Comparison of ENCODE assay signal across 8 cellular contexts in the genomic region with DNA sequence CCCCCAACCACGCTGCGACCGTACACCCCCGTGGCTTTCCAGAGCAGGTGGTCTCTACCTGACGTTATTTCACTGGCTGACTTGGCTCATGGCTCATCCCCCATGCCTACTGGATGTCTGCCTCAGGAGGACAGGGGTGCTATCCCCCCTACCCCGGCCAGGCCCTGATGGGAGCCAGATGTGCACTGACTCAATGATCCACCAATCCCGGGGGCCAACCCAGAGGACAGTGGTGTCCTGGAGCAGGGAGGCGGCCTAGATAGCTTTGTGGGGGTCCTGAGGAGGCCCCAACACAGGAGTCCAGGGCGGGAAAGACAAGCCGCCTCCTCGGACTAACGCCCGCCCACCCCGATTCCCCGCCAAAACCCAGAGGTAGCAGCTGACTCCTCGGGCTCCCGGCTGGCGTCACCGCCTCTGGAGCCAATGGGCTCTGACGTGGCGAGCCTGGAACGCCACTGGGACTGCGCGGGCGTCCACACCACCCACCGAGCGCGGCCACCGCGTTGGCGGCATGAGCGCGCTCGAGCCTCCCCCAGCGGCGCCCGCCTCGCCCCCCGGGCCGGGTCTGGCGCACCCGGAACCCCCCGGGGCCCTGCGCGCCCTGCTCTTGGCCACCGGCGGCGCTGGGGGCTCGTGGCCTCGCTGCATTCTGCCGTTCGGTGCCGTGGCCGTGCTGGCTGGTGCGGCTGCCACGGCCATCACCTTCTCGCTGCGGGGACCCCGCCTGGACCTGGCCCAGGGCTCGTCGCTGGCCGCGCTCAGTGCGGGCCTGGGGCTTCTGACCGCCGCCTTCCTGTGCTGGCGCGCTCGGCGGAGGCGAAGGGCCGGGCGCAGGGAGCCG. TPM values are rescaled to one million over a fixed set of nuclear protein-coding genes. Genes with fewer than 3 reads are reported as not detected.
A peak's percentile ranks its signal among the peaks of the same experiment; 100 is the strongest.
DNase-seq lines count a peak whose midpoint lies in the region; ATAC-seq and TF ChIP-seq lines count a peak whose summit lies in the region.

No MANE protein-coding gene starts in this region.

- H3K27me3 ChIP-seq in suprapubic skin: peaks cover 10% of the 10 kb centered on the region

- H3K9me3 ChIP-seq in OCI-LY7 (ENCODE audit: low read length) (no peaks in the 10 kb centered on the region), suprapubic skin (no peaks in the 10 kb centered on the region)

- H3K4me3 ChIP-seq in OCI-LY7 (ENCODE audit: low read depth, low read length, poor library complexity, severe bottlenecking) (peak overlapping the region; percentile 64), coronary artery (peak overlapping the region; percentile 80), suprapubic skin (peak overlapping the region; percentile 57)

- H3K4me1 ChIP-seq in OCI-LY7 (ENCODE audit: insufficient read depth, low read length, poor library complexity, severe bottlenecking) (peaks cover 67% of the 10 kb centered on the region), suprapubic skin (peaks cover 50% of the 10 kb centered on the region)

- TF ChIP-seq CTCF in OCI-LY7 (conservative IDR thresholded peaks at IDR 0.05; ENCODE audit: low read length): peak; percentile 50
- no peak for TF ChIP-seq CTCF in coronary artery (IDR thresholded peaks at IDR 0.05)
- no peak for TF ChIP-seq CTCF in suprapubic skin (IDR thresholded peaks at IDR 0.05)

- peak; percentile 25 for ATAC-seq in left lobe of liver
- no peak for ATAC-seq in HG03135 (IDR thresholded peaks at IDR 0.05; ENCODE audit: unreplicated experiment)
- no peak for ATAC-seq in GM19455 (IDR thresholded peaks at IDR 0.05; ENCODE audit: unreplicated experiment)

- no peaks in the 10 kb centered on the region for H3K9me2 ChIP-seq in OCI-LY7 (ENCODE audit: insufficient read depth, low read length)

- POLR2A ChIA-PET in OCI-LY7 (lab: Charles Lee): interaction anchor here (0.5 to 1.0 kb wide), 4 partner anchors 17 to 287 kb away, joined by 3 to 5 read pairs (median 4); a partner anchor contains a TSS

- DNase-seq in DMS53 (lab: John Stamatoyannopoulos, UW) (peak; percentile 87), HT1080 (ENCODE audit: low read depth) (peak; percentile 54), OCI-LY7 (ENCODE audit: low spot score) (peak; percentile 79), coronary artery (ENCODE audit: low spot score) (no peak), left lobe of liver (ENCODE audit: low spot score) (peak; percentile 67), suprapubic skin (ENCODE audit: low spot score in 2 of 2) (peak; percentile 89 to 90)

- WGBS in suprapubic skin: 63% methylated on average over 6 of the region's 74 CpGs

- no peak for TF ChIP-seq POLR2A in suprapubic skin (IDR thresholded peaks at IDR 0.05)

- intact Hi-C loops in OCI-LY7 (cut with micrococcal nuclease; ENCODE audit: unreplicated experiment): loop anchor here (2.0 to 5.0 kb wide), 2 partner anchors 35 to 65 kb away; no protein-coding TSS in a partner anchor

- H4K20me1 ChIP-seq in OCI-LY7 (ENCODE audit: insufficient read depth, low read length): no peaks in the 10 kb centered on the region

- peak overlapping the region; percentile 91 for H3K4me2 ChIP-seq in OCI-LY7 (ENCODE audit: low read length)

- H3K27ac ChIP-seq in OCI-LY7 (ENCODE audit: low read depth, low read length, poor library complexity, severe bottlenecking) (peak overlapping the region; percentile 89), coronary artery (peak overlapping the region; percentile 17 to 63), suprapubic skin (peak overlapping the region; percentile 66)

- no TSS peak for BruUV-seq in OCI-LY7 (replicated peaks; lab: Mats Ljungman, UMichigan)

- H3K36me3 ChIP-seq in OCI-LY7 (ENCODE audit: insufficient read depth, low read length): peaks cover 18% of the 10 kb centered on the region
- no peaks in the 10 kb centered on the region for H3K36me3 ChIP-seq in suprapubic skin

- H2AFZ ChIP-seq in OCI-LY7 (ENCODE audit: low read length): no peak overlapping the region

- no peak for TF ChIP-seq EP300 in suprapubic skin (IDR thresholded peaks at IDR 0.05)

- no peaks in the 10 kb centered on the region for H3K79me2 ChIP-seq in OCI-LY7 (ENCODE audit: insufficient read depth, low read depth, low read length)

- CTCF ChIA-PET in OCI-LY7 (lab: Charles Lee; ENCODE audit: unreplicated experiment): no interaction called here

RNA-seq across cellular contexts. Expression of a gene that starts 3.6 kb away (rescaled TPM):
- total RNA-seq in HT1080 (2014; rRNA removed; shearing (Covaris generic)): not detected in 2 replicates
- polyA plus RNA-seq in HT1080 (2015; cell fraction: cytosol; rRNA removed): not detected in 2 replicates
- polyA plus RNA-seq in HT1080 (2015; cell fraction: nucleus; rRNA removed): not detected in 2 replicates
- 2.3 and 4.8 TPM in 2 replicates for total RNA-seq in OCI-LY7 (2014; rRNA removed; shearing (Covaris generic))
- total RNA-seq in OCI-LY7 (2022) (1.5 and 1.7 TPM in 2 replicates), left lobe of liver (3.6 TPM), suprapubic skin (not detected)

RNA-seq across cellular contexts. Expression of a gene that starts 7.4 kb away (rescaled TPM):
- total RNA-seq in HT1080 (2014; rRNA removed; shearing (Covaris generic)): 13.1 and 14.0 TPM in 2 replicates
- polyA plus RNA-seq in HT1080 (2015; cell fraction: cytosol; rRNA removed): 5.6 and 6.0 TPM in 2 replicates
- 14.8 and 16.0 TPM in 2 replicates for polyA plus RNA-seq in HT1080 (2015; cell fraction: nucleus; rRNA removed)
- total RNA-seq in OCI-LY7 (2014; rRNA removed; shearing (Covaris generic)): 19.8 and 23.4 TPM in 2 replicates
- total RNA-seq in OCI-LY7 (2022) (29.9 and 34.7 TPM in 2 replicates), left lobe of liver (32.5 TPM), suprapubic skin (10 to 100 TPM; 10.8 to 23.6 (median 16.5) TPM)

RNA-seq across cellular contexts. Expression of a gene that starts 7.6 kb away (rescaled TPM):
- 50.8 and 61.3 TPM in 2 replicates for total RNA-seq in HT1080 (2014; rRNA removed; shearing (Covaris generic))
- 19.1 and 25.2 TPM in 2 replicates for polyA plus RNA-seq in HT1080 (2015; cell fraction: cytosol; rRNA removed)
- 50.9 and 53.2 TPM in 2 replicates for polyA plus RNA-seq in HT1080 (2015; cell fraction: nucleus; rRNA removed)
- total RNA-seq in OCI-LY7 (2014; rRNA removed; shearing (Covaris generic)): 89.3 and 110 TPM in 2 replicates
- total RNA-seq in OCI-LY7 (2022) (48.0 and 56.0 TPM in 2 replicates), left lobe of liver (0.63 TPM), suprapubic skin (1 to 10 TPM in 3 of 4 donors, not detected in 1; 1.4 to 2.2 (median 1.6) TPM)

RNA-seq across cellular contexts. Expression of a gene that starts 38.3 kb away (rescaled TPM):
- total RNA-seq in HT1080 (2014; rRNA removed; shearing (Covaris generic)): 60.6 and 64.7 TPM in 2 replicates
- polyA plus RNA-seq in HT1080 (2015; cell fraction: cytosol; rRNA removed): 18.1 and 18.6 TPM in 2 replicates
- polyA plus RNA-seq in HT1080 (2015; cell fraction: nucleus; rRNA removed): 33.3 and 33.8 TPM in 2 replicates
- 71.5 and 82.1 TPM in 2 replicates for total RNA-seq in OCI-LY7 (2014; rRNA removed; shearing (Covaris generic))
- 83.3 and 93.0 TPM in 2 replicates for total RNA-seq in OCI-LY7 (2022)
- total RNA-seq in left lobe of liver: 2.0 TPM
- total RNA-seq in suprapubic skin: 10 to 100 TPM in 2 of 4 donors, 1 to 10 TPM in 2; 6.8 to 12.4 (median 10.1) TPM

RNA-seq across cellular contexts. Expression of a gene that starts 46.2 kb away (rescaled TPM):
- 35.8 and 147 TPM in 2 replicates for total RNA-seq in HT1080 (2014; rRNA removed; shearing (Covaris generic))
- polyA plus RNA-seq in HT1080 (2015; cell fraction: cytosol; rRNA removed): 379 and 398 TPM in 2 replicates
- 138 and 144 TPM in 2 replicates for polyA plus RNA-seq in HT1080 (2015; cell fraction: nucleus; rRNA removed)
- total RNA-seq in OCI-LY7 (2014; rRNA removed; shearing (Covaris generic)): 15.0 and 16.4 TPM in 2 replicates
- 87.4 and 94.3 TPM in 2 replicates for total RNA-seq in OCI-LY7 (2022)
- total RNA-seq in left lobe of liver: 87.0 TPM
- total RNA-seq in suprapubic skin: 100 to 1,000 TPM; 103 to 147 (median 120) TPM

Comparison
In these comparisons a context has a peak if more than half of its experiments do, and no peak if none do; other contexts are left out.
1. RNA of a gene that starts 7.6 kb away (total RNA-seq): 48.0 to 110 TPM in OCI-LY7 and 50.8 to 61.3 TPM in HT1080; 1.4 to 2.2 TPM in suprapubic skin and 0.63 TPM in left lobe of liver (single experiment); every median in the first group is over 10 times any median in the second.
2. Peak in every context shown above with its lines, with median percentiles within 50 percentile points of each other: H3K27ac ChIP-seq and H3K4me3 ChIP-seq.